Comparison of ENCODE assay signal across 11 cellular contexts in genomic region chr17:48500435-48501426, GRCh38. TPM values are rescaled to one million over a fixed set of nuclear protein-coding genes. Genes with fewer than 3 reads are reported as not detected.
A peak's percentile ranks its signal among the peaks of the same experiment; 100 is the strongest.
DNase-seq lines count a peak whose midpoint lies in the region; ATAC-seq and TF ChIP-seq lines count a peak whose summit lies in the region.
"Had no signal": no experiment of that assay in that cellular context is flagged by ENCODE, and none has a peak within 500 bp of the region (broad histone marks: within the 10 kb centered on the region; RNA-seq: fewer than 3 reads in every experiment).

No MANE protein-coding gene starts in this region.

- H3K4me1 ChIP-seq in SK-N-SH (ENCODE audit: control insufficient read depth in 1 of 2, insufficient read depth in 2 of 2, low read depth in 1 of 2, low read length in 1 of 2) = no peaks in the 10 kb centered on the region
- no peaks in the 10 kb centered on the region for H3K4me1 ChIP-seq in uterus

- TF ChIP-seq EP300 in SK-N-SH (IDR thresholded peaks at IDR 0.05; ENCODE audit: borderline replicate concordance in 1 of 2, low read depth in 1 of 2, low read length in 1 of 2) = no peak

- TF ChIP-seq CTCF in SK-N-SH (IDR thresholded peaks at IDR 0.05) = no peak; the same call in 1 of the 2 replicates
- peak in 2 of 4 experiments; percentile 12 to 44 for TF ChIP-seq CTCF in uterus (IDR thresholded peaks at IDR 0.05)

- H3F3A ChIP-seq in SK-N-SH (replicated peaks; ENCODE audit: insufficient read depth) = no peaks in the 10 kb centered on the region

- no peak overlapping the region for H3K4me2 ChIP-seq in SK-N-SH

- no peaks in the 10 kb centered on the region for H3K9me2 ChIP-seq in SK-N-SH

- no peaks in the 10 kb centered on the region for H4K20me1 ChIP-seq in SK-N-SH (ENCODE audit: insufficient read depth)

- no peak for TF ChIP-seq POLR2A in uterus (IDR thresholded peaks at IDR 0.05)

- no peak for DNase-seq in SK-N-SH
- DNase-seq in amniotic epithelial cell (ENCODE audit: low read depth) = peak; percentile 64
- no peak for DNase-seq in left lobe of liver (ENCODE audit: low spot score)
- DNase-seq in uterus = peak; percentile 21 to 50
- DNase-seq in kidney glomerular epithelial cell (lab: John Stamatoyannopoulos, UW) = no peak
- no peak for DNase-seq in activated effector memory CD4-positive, alpha-beta T cell treated with Interleukin-2 at 50 U/mL for 16 hours
- DNase-seq in T-helper 1 cell = no peak
- DNase-seq: ACHN, head of caudate nucleus had no signal

- WGBS in SK-N-SH (ENCODE audit: low lambda C conversion rate) = 30% methylated on average over 12 of the region's 12 CpGs

- H3K79me2 ChIP-seq in SK-N-SH (ENCODE audit: insufficient read depth) = no peaks in the 10 kb centered on the region

- H3K36me3 ChIP-seq in SK-N-SH (replicated peaks in 1 of 2; ENCODE audit: control insufficient read depth in 1 of 2, insufficient read depth in 2 of 2, low read length in 1 of 2) (no peaks in the 10 kb centered on the region), uterus (no peaks in the 10 kb centered on the region)

- no peak overlapping the region for H3K27ac ChIP-seq in SK-N-SH (ENCODE audit: low read depth in 2 of 2, low read length in 1 of 2)
- H3K27ac ChIP-seq in uterus = no peak overlapping the region

- no peak overlapping the region for H3K9ac ChIP-seq in SK-N-SH

- POLR2A ChIA-PET in SK-N-SH (lab: Yijun Ruan, JAX) = no interaction called here

- intact Hi-C loops in uterus (cut with DNase I; ENCODE audit: low total_unique reads) = no loop called here

- H3K9me3 ChIP-seq in SK-N-SH (no peaks in the 10 kb centered on the region), uterus (no peaks in the 10 kb centered on the region)

- H2AFZ ChIP-seq in SK-N-SH (ENCODE audit: low read depth) = no peak overlapping the region

- no peak for TF ChIP-seq RAD21 in SK-N-SH (IDR thresholded peaks at IDR 0.05; ENCODE audit: low read length)

- ATAC-seq in SK-N-SH treated with all-trans-retinoic acid at 6 μM for 48 hours = no peak
- ATAC-seq in left lobe of liver = peak; percentile 30

- no peak overlapping the region for H3K4me3 ChIP-seq in SK-N-SH (ENCODE audit: low read depth in 2 of 2, low read length in 1 of 2)
- H3K4me3 ChIP-seq in uterus = no peak overlapping the region

- H3K27me3 ChIP-seq in SK-N-SH (ENCODE audit: insufficient read depth) = peaks cover 52% of the 10 kb centered on the region
- no peaks in the 10 kb centered on the region for H3K27me3 ChIP-seq in uterus

- CTCF ChIA-PET in SK-N-SH (lab: Yijun Ruan, JAX) = interaction anchor here (0.6 to 1.5 kb wide), 2 partner anchors 92 to 612 kb away, joined by 3 read pairs; no protein-coding TSS in a partner anchor

TF ChIP-seq in SK-N-SH, 30 proteins besides CTCF, POLR2A, EP300 and RAD21:
- TF ChIP-seq RXRA (IDR thresholded peaks at IDR 0.05; ENCODE audit: borderline replicate concordance, low read depth) = no peak
- 0 out of 2 replicates have a peak, but pooled peaks have one; percentile 4 for TF ChIP-seq NFIC (IDR thresholded peaks at IDR 0.05; ENCODE audit: borderline replicate concordance)
- TF ChIP-seq CHD2 (IDR thresholded peaks at IDR 0.05; ENCODE audit: low read length, partially characterized antibody) = no peak
- no peak for TF ChIP-seq USF1 (IDR thresholded peaks at IDR 0.05; ENCODE audit: borderline replicate concordance, low read depth)
- no peak for TF ChIP-seq FOSL2 (IDR thresholded peaks at IDR 0.05; ENCODE audit: borderline replicate concordance, low read depth)
- TF ChIP-seq POLR2AphosphoS5 (IDR thresholded peaks at IDR 0.05; ENCODE audit: low read depth, low read length) = no peak
- TF ChIP-seq GATA2 (CRISPR knock-in tag; IDR thresholded peaks at IDR 0.05) = no peak
- TF ChIP-seq TEAD4 (IDR thresholded peaks at IDR 0.05; ENCODE audit: borderline replicate concordance, insufficient read depth) = no peak
- no peak for TF ChIP-seq FOXJ3 (CRISPR knock-in tag; IDR thresholded peaks at IDR 0.05)

TF ChIP-seq in SK-N-SH treated with all-trans-retinoic acid at 6 μM for 48 hours, 23 proteins besides CTCF, POLR2A, EP300 and RAD21:
- TF ChIP-seq ZFP30 (CRISPR knock-in tag; IDR thresholded peaks at IDR 0.05) = no peak

RNA-seq across cellular contexts. Expression of gene HOXB1, which starts 30.1 kb away (rescaled TPM):
- polyA plus RNA-seq in SK-N-SH (2012; rRNA removed) = not detected in 2 replicates
- polyA plus RNA-seq in SK-N-SH (2012; cell fraction: cytosol; rRNA removed) = not detected in 2 replicates
- polyA plus RNA-seq in SK-N-SH (2012; cell fraction: nucleus; rRNA removed) = not detected in 2 replicates
- total RNA-seq in left lobe of liver = not detected
- total RNA-seq in uterus = not detected
- total RNA-seq: mesenteric fat pad had no signal

RNA-seq across cellular contexts. Expression of gene HOXB2, which starts 44.2 kb away (rescaled TPM):
- 1.2 and 1.9 TPM in 2 replicates for polyA plus RNA-seq in SK-N-SH (2012; rRNA removed)
- polyA plus RNA-seq in SK-N-SH (2012; cell fraction: cytosol; rRNA removed) = 0.73 and 1.1 TPM in 2 replicates
- 2.6 and 3.2 TPM in 2 replicates for polyA plus RNA-seq in SK-N-SH (2012; cell fraction: nucleus; rRNA removed)
- total RNA-seq in left lobe of liver (2.3 TPM), uterus (10 to 100 TPM in 3 of 4 donors, 1 to 10 TPM in 1; 4.6 to 24.4 (median 17.4) TPM)

Comparison
In these comparisons a context has a peak if more than half of its experiments do, and no peak if none do; other contexts are left out.
1. DNase-seq: peak in amniotic epithelial cell (single experiment) and uterus (2 of 2); none in SK-N-SH (single experiment), left lobe of liver (single experiment), kidney glomerular epithelial cell (single experiment), activated effector memory CD4-positive, alpha-beta T cell treated with Interleukin-2 at 50 U/mL for 16 hours (single experiment) and T-helper 1 cell (0 of 5).